Comparison of ENCODE assay signal across 2 cellular contexts in the genomic region with DNA sequence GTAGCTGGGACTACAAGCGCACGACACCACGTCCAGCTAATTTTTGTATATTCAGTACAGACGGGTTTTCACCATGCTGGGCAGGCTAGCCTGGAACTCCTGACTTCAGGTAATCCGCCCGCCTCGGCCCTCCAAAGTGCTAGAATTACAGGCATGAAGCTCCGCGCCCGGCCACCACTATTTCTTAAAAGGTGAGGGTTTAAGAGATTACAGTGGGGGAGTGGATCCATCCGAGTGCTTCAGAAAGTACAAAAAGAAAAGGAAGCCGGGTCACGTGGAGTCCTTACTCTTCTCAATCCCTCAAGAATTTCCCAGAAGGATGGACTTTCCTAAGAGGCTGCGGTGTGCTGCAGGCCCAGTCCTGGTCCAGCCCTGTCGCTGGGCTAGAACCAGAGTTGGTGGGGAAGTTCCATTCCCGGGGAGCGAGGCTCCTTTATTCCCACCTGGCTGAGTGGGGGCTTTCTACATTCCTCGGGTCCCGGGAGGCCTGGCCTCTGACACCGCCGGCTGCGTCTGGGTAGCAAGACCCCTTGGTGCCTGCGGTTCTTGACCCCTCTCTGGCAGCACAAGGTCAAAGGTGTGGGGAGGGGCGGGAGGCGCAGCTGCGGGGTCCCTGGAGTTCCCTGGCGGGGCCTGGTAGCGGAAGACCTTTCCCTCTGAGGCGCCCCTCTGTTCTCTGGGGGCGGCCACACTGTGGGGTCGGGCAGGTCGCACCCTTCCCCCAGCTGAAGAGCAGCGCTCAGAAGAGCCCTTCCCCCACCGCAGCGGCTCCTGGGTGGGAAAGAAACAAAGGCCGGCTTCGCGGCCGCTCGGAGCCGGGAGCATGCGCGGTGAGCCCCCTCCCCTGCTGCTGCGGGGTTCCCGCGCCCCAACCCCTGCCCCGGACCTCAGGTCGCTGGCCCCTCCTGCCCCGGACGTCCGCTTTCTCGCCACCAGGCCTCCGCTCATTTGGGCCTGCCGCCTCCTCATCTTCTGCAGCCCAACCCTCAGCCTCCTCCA.
TF ChIP-seq lines count a peak whose summit lies in the region.

No MANE protein-coding gene starts in this region.

TF ChIP-seq in WTC11, 78 proteins besides CTCF, POLR2A, EP300 and RAD21 (continued from another document and continues in another):
- TF ChIP-seq, protein P1, sequence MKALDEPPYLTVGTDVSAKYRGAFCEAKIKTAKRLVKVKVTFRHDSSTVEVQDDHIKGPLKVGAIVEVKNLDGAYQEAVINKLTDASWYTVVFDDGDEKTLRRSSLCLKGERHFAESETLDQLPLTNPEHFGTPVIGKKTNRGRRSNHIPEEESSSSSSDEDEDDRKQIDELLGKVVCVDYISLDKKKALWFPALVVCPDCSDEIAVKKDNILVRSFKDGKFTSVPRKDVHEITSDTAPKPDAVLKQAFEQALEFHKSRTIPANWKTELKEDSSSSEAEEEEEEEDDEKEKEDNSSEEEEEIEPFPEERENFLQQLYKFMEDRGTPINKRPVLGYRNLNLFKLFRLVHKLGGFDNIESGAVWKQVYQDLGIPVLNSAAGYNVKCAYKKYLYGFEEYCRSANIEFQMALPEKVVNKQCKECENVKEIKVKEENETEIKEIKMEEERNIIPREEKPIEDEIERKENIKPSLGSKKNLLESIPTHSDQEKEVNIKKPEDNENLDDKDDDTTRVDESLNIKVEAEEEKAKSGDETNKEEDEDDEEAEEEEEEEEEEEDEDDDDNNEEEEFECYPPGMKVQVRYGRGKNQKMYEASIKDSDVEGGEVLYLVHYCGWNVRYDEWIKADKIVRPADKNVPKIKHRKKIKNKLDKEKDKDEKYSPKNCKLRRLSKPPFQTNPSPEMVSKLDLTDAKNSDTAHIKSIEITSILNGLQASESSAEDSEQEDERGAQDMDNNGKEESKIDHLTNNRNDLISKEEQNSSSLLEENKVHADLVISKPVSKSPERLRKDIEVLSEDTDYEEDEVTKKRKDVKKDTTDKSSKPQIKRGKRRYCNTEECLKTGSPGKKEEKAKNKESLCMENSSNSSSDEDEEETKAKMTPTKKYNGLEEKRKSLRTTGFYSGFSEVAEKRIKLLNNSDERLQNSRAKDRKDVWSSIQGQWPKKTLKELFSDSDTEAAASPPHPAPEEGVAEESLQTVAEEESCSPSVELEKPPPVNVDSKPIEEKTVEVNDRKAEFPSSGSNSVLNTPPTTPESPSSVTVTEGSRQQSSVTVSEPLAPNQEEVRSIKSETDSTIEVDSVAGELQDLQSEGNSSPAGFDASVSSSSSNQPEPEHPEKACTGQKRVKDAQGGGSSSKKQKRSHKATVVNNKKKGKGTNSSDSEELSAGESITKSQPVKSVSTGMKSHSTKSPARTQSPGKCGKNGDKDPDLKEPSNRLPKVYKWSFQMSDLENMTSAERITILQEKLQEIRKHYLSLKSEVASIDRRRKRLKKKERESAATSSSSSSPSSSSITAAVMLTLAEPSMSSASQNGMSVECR (CRISPR knock-in tag; IDR thresholded peaks at IDR 0.05; ENCODE audit: borderline replicate concordance) = no peak
- TF ChIP-seq, protein P2, sequence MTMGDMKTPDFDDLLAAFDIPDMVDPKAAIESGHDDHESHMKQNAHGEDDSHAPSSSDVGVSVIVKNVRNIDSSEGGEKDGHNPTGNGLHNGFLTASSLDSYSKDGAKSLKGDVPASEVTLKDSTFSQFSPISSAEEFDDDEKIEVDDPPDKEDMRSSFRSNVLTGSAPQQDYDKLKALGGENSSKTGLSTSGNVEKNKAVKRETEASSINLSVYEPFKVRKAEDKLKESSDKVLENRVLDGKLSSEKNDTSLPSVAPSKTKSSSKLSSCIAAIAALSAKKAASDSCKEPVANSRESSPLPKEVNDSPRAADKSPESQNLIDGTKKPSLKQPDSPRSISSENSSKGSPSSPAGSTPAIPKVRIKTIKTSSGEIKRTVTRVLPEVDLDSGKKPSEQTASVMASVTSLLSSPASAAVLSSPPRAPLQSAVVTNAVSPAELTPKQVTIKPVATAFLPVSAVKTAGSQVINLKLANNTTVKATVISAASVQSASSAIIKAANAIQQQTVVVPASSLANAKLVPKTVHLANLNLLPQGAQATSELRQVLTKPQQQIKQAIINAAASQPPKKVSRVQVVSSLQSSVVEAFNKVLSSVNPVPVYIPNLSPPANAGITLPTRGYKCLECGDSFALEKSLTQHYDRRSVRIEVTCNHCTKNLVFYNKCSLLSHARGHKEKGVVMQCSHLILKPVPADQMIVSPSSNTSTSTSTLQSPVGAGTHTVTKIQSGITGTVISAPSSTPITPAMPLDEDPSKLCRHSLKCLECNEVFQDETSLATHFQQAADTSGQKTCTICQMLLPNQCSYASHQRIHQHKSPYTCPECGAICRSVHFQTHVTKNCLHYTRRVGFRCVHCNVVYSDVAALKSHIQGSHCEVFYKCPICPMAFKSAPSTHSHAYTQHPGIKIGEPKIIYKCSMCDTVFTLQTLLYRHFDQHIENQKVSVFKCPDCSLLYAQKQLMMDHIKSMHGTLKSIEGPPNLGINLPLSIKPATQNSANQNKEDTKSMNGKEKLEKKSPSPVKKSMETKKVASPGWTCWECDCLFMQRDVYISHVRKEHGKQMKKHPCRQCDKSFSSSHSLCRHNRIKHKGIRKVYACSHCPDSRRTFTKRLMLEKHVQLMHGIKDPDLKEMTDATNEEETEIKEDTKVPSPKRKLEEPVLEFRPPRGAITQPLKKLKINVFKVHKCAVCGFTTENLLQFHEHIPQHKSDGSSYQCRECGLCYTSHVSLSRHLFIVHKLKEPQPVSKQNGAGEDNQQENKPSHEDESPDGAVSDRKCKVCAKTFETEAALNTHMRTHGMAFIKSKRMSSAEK (CRISPR knock-in tag; IDR thresholded peaks at IDR 0.05; ENCODE audit: borderline replicate concordance) = no peak
- no peak for TF ChIP-seq SP1 (CRISPR knock-in tag; conservative IDR thresholded peaks at IDR 0.05)
- TF ChIP-seq FOXK1 (CRISPR knock-in tag; IDR thresholded peaks at IDR 0.05) = no peak
- 0 out of 2 replicates have a peak, but pooled peaks have one; percentile 36 for TF ChIP-seq ESRRA (CRISPR knock-in tag; IDR thresholded peaks at IDR 0.05; ENCODE audit: borderline replicate concordance)
- no peak for TF ChIP-seq TCF7 (CRISPR knock-in tag; IDR thresholded peaks at IDR 0.05; ENCODE audit: low read depth)
- TF ChIP-seq, protein P3, sequence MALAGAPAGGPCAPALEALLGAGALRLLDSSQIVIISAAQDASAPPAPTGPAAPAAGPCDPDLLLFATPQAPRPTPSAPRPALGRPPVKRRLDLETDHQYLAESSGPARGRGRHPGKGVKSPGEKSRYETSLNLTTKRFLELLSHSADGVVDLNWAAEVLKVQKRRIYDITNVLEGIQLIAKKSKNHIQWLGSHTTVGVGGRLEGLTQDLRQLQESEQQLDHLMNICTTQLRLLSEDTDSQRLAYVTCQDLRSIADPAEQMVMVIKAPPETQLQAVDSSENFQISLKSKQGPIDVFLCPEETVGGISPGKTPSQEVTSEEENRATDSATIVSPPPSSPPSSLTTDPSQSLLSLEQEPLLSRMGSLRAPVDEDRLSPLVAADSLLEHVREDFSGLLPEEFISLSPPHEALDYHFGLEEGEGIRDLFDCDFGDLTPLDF (CRISPR knock-in tag; IDR thresholded peaks at IDR 0.05) = no peak
- no peak for TF ChIP-seq EMX1 (CRISPR knock-in tag; IDR thresholded peaks at IDR 0.05)
- TF ChIP-seq ELF4 (CRISPR knock-in tag; IDR thresholded peaks at IDR 0.05; ENCODE audit: low read depth) = no peak

TF ChIP-seq in H1, 55 proteins besides CTCF, POLR2A, EP300 and RAD21 (continued from another document):
- TF ChIP-seq BRCA1 (IDR thresholded peaks at IDR 0.05; ENCODE audit: low read depth, low read length) = no peak
- TF ChIP-seq RXRA (IDR thresholded peaks at IDR 0.05; ENCODE audit: insufficient read depth, low read depth, low read length) = no peak
- TF ChIP-seq SUZ12 (IDR thresholded peaks at IDR 0.05; ENCODE audit: low read length) = no peak
- TF ChIP-seq BACH1 (IDR thresholded peaks at IDR 0.05; ENCODE audit: low read length) = no peak
- no peak for TF ChIP-seq CHD2 (IDR thresholded peaks at IDR 0.05; ENCODE audit: low read length)
- TF ChIP-seq SP1 (IDR thresholded peaks at IDR 0.05; ENCODE audit: low read depth, low read length) = no peak; the same call in 1 of the 2 replicates
- TF ChIP-seq, protein P4, sequence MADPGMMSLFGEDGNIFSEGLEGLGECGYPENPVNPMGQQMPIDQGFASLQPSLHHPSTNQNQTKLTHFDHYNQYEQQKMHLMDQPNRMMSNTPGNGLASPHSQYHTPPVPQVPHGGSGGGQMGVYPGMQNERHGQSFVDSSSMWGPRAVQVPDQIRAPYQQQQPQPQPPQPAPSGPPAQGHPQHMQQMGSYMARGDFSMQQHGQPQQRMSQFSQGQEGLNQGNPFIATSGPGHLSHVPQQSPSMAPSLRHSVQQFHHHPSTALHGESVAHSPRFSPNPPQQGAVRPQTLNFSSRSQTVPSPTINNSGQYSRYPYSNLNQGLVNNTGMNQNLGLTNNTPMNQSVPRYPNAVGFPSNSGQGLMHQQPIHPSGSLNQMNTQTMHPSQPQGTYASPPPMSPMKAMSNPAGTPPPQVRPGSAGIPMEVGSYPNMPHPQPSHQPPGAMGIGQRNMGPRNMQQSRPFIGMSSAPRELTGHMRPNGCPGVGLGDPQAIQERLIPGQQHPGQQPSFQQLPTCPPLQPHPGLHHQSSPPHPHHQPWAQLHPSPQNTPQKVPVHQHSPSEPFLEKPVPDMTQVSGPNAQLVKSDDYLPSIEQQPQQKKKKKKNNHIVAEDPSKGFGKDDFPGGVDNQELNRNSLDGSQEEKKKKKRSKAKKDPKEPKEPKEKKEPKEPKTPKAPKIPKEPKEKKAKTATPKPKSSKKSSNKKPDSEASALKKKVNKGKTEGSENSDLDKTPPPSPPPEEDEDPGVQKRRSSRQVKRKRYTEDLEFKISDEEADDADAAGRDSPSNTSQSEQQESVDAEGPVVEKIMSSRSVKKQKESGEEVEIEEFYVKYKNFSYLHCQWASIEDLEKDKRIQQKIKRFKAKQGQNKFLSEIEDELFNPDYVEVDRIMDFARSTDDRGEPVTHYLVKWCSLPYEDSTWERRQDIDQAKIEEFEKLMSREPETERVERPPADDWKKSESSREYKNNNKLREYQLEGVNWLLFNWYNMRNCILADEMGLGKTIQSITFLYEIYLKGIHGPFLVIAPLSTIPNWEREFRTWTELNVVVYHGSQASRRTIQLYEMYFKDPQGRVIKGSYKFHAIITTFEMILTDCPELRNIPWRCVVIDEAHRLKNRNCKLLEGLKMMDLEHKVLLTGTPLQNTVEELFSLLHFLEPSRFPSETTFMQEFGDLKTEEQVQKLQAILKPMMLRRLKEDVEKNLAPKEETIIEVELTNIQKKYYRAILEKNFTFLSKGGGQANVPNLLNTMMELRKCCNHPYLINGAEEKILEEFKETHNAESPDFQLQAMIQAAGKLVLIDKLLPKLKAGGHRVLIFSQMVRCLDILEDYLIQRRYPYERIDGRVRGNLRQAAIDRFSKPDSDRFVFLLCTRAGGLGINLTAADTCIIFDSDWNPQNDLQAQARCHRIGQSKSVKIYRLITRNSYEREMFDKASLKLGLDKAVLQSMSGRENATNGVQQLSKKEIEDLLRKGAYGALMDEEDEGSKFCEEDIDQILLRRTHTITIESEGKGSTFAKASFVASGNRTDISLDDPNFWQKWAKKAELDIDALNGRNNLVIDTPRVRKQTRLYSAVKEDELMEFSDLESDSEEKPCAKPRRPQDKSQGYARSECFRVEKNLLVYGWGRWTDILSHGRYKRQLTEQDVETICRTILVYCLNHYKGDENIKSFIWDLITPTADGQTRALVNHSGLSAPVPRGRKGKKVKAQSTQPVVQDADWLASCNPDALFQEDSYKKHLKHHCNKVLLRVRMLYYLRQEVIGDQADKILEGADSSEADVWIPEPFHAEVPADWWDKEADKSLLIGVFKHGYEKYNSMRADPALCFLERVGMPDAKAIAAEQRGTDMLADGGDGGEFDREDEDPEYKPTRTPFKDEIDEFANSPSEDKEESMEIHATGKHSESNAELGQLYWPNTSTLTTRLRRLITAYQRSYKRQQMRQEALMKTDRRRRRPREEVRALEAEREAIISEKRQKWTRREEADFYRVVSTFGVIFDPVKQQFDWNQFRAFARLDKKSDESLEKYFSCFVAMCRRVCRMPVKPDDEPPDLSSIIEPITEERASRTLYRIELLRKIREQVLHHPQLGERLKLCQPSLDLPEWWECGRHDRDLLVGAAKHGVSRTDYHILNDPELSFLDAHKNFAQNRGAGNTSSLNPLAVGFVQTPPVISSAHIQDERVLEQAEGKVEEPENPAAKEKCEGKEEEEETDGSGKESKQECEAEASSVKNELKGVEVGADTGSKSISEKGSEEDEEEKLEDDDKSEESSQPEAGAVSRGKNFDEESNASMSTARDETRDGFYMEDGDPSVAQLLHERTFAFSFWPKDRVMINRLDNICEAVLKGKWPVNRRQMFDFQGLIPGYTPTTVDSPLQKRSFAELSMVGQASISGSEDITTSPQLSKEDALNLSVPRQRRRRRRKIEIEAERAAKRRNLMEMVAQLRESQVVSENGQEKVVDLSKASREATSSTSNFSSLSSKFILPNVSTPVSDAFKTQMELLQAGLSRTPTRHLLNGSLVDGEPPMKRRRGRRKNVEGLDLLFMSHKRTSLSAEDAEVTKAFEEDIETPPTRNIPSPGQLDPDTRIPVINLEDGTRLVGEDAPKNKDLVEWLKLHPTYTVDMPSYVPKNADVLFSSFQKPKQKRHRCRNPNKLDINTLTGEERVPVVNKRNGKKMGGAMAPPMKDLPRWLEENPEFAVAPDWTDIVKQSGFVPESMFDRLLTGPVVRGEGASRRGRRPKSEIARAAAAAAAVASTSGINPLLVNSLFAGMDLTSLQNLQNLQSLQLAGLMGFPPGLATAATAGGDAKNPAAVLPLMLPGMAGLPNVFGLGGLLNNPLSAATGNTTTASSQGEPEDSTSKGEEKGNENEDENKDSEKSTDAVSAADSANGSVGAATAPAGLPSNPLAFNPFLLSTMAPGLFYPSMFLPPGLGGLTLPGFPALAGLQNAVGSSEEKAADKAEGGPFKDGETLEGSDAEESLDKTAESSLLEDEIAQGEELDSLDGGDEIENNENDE (IDR thresholded peaks at IDR 0.05; ENCODE audit: insufficient replicate concordance, low read length) = no peak
- TF ChIP-seq TEAD4 (IDR thresholded peaks at IDR 0.05; ENCODE audit: low read depth, low read length) = 0 out of 2 replicates have a peak, but pooled peaks have one; percentile 8
- TF ChIP-seq KDM5A (IDR thresholded peaks at IDR 0.05; ENCODE audit: low read length) = no peak
- TF ChIP-seq CREB1 (IDR thresholded peaks at IDR 0.05) = no peak
- TF ChIP-seq TBP (IDR thresholded peaks at IDR 0.05; ENCODE audit: low read depth, low read length) = no peak
- TF ChIP-seq RFX5 (IDR thresholded peaks at IDR 0.05; ENCODE audit: borderline replicate concordance, low read depth, low read length) = no peak
- TF ChIP-seq TCF12 (IDR thresholded peaks at IDR 0.05; ENCODE audit: low read depth, low read length) = no peak
